21 cellular contexts compared by ENCODE assay signal in the genomic region with DNA sequence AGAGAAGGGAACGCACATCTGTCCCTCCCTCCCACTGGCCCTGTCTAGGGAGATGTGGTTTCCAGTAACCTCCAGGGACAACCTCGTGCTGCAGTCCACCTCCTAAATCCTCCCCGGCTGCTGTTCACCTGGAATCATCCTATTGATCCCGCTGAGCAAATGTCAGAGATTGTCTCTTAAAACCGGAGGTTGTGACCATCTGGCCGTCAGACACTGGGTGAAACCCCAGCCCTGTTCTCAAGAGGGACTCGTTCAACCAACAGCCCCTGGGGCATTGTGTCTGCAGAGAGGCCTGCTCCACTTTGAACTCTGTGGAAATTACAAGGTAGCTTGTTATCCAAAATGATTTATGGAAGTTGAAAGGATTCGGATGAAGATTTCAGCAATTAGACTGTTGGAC.
"Had no signal": no experiment of that assay in that cellular context is flagged by ENCODE, and none has a peak within 500 bp of the region (broad histone marks: within the 10 kb centered on the region; RNA-seq: fewer than 3 reads in every experiment).

No MANE protein-coding gene starts in this region.

- H3K27ac ChIP-seq: esophagus squamous epithelium, gastroesophageal sphincter, spleen, tibial artery, upper lobe of right lung, vagina had no signal

- H3K36me3 Mint-ChIP-seq: immature natural killer cell; naive thymus-derived CD4-positive, alpha-beta T cell; stimulated activated memory B cell treated with anti-CD40 and anti-IgM and Interleukin-4, amounts not matched to agents 10 μg/mL and 1 μg/mL and 100 μg/mL, for 72 hours had no signal

- H3K27ac Mint-ChIP-seq: dendritic cell treated with granulocyte-macrophage colony-stimulating factor and Interleukin-4, amounts not matched to agents 40 ng/mL and 50 ng/mL, for 4 days; effector memory CD8-positive, alpha-beta T cell; immature natural killer cell; naive thymus-derived CD4-positive, alpha-beta T cell; stimulated activated memory B cell treated with anti-CD40 and anti-IgM and Interleukin-4, amounts not matched to agents 10 μg/mL and 1 μg/mL and 100 μg/mL, for 72 hours; stimulated activated naive CD8-positive, alpha-beta T cell treated with anti-CD3 and anti-CD28 coated beads, Interleukin-15, Interleukin-2, amounts not matched to agents 100 ng/mL and 50 ng/mL, for 24 hours had no signal

- H3K27me3 ChIP-seq: upper lobe of right lung, vagina had no signal

- H3K4me1 Mint-ChIP-seq: immature natural killer cell; naive thymus-derived CD4-positive, alpha-beta T cell; stimulated activated memory B cell treated with anti-CD40 and anti-IgM and Interleukin-4, amounts not matched to agents 10 μg/mL and 1 μg/mL and 100 μg/mL, for 72 hours had no signal

- H3K27me3 Mint-ChIP-seq: stimulated activated naive CD8-positive, alpha-beta T cell treated with anti-CD3 and anti-CD28 coated beads, Interleukin-15, Interleukin-2, amounts not matched to agents 100 ng/mL and 50 ng/mL, for 24 hours had no signal

- H3K36me3 ChIP-seq: esophagus squamous epithelium, gastroesophageal sphincter, spleen, tibial artery, upper lobe of right lung, vagina had no signal

- H3K9me3 ChIP-seq: esophagus squamous epithelium, gastroesophageal sphincter, spleen, tibial artery, upper lobe of right lung, vagina had no signal

- H3K4me3 ChIP-seq: esophagus squamous epithelium, gastroesophageal sphincter, spleen, tibial artery, upper lobe of right lung, vagina had no signal

- DNase-seq: effector memory CD8-positive, alpha-beta T cell; esophagus squamous epithelium; foreskin fibroblast; immature natural killer cell; kidney; mammary epithelial cell; naive thymus-derived CD4-positive, alpha-beta T cell; posterior cingulate gyrus; spleen; stimulated activated CD4-positive, alpha-beta T cell treated with anti-CD3 and anti-CD28 coated beads, Interleukin-15, amount 100 ng/mL, for 24 hours; stimulated activated CD4-positive, alpha-beta T cell treated with anti-CD3 and anti-CD28 coated beads, Interleukin-1b, Interleukin-23, amount 100 ng/mL, for 48 hours; stimulated activated CD4-positive, alpha-beta T cell treated with anti-CD3 and anti-CD28 coated beads, Interleukin-4, amount 100 ng/mL, for 24 hours; tibial artery; upper lobe of right lung had no signal

- ATAC-seq: effector memory CD8-positive, alpha-beta T cell; gastroesophageal sphincter; left lobe of liver; naive thymus-derived CD4-positive, alpha-beta T cell; sciatic nerve; stimulated activated memory B cell treated with anti-CD40 and anti-IgM and Interleukin-4, amounts not matched to agents 10 μg/mL and 1 μg/mL and 100 μg/mL, for 72 hours had no signal

- H3K4me3 Mint-ChIP-seq: dendritic cell treated with granulocyte-macrophage colony-stimulating factor and Interleukin-4, amounts not matched to agents 40 ng/mL and 50 ng/mL, for 4 days; effector memory CD8-positive, alpha-beta T cell; immature natural killer cell; naive thymus-derived CD4-positive, alpha-beta T cell; stimulated activated memory B cell treated with anti-CD40 and anti-IgM and Interleukin-4, amounts not matched to agents 10 μg/mL and 1 μg/mL and 100 μg/mL, for 72 hours; stimulated activated naive CD8-positive, alpha-beta T cell treated with anti-CD3 and anti-CD28 coated beads, Interleukin-15, Interleukin-2, amounts not matched to agents 100 ng/mL and 50 ng/mL, for 24 hours had no signal

- H3K4me1 ChIP-seq: esophagus squamous epithelium, gastroesophageal sphincter, spleen, tibial artery, upper lobe of right lung, vagina had no signal

- H3K9me3 Mint-ChIP-seq: dendritic cell treated with granulocyte-macrophage colony-stimulating factor and Interleukin-4, amounts not matched to agents 40 ng/mL and 50 ng/mL, for 4 days; effector memory CD8-positive, alpha-beta T cell; immature natural killer cell; stimulated activated memory B cell treated with anti-CD40 and anti-IgM and Interleukin-4, amounts not matched to agents 10 μg/mL and 1 μg/mL and 100 μg/mL, for 72 hours; stimulated activated naive CD8-positive, alpha-beta T cell treated with anti-CD3 and anti-CD28 coated beads, Interleukin-15, Interleukin-2, amounts not matched to agents 100 ng/mL and 50 ng/mL, for 24 hours had no signal
